20 cellular contexts compared by ENCODE assay signal in the genomic region with DNA sequence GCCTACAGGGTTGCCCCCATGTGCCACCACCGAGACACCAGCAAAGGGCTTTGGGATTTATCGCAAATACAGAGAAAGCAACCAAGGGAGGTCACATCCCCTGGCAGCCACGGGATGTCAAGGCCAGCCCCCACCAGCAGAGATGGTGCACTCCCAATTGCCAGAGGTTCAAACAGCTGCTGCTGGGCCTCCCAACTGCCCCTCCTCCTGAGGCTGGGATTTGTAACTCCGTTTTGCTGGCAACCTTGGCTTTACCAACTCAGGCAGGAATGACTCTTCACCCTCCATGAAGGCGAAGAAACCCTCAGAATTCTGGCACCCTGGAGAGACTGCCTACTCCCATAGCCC. TPM values are rescaled to one million over a fixed set of nuclear protein-coding genes. Genes with fewer than 3 reads are reported as not detected.
DNase-seq lines count a peak whose midpoint lies in the region; ATAC-seq, FAIRE-seq and TF ChIP-seq lines count a peak whose summit lies in the region.
"Had no signal": no experiment of that assay in that cellular context is flagged by ENCODE, and none has a peak within 500 bp of the region (broad histone marks: within the 10 kb centered on the region; RNA-seq: fewer than 3 reads in every experiment).

No MANE protein-coding gene starts in this region.

- H3K36me3 Mint-ChIP-seq in mesothelial cell of epicardium, result no peaks in the 10 kb centered on the region
- H3K36me3 Mint-ChIP-seq in natural killer cell treated with Interleukin-12 subunit alpha and Interleukin-12 subunit beta and Interleukin-15 and Interleukin-18, amount 100 ng/mL, for 72 hours, result no peaks in the 10 kb centered on the region
- H3K36me3 Mint-ChIP-seq: CD8-positive, alpha-beta T cell had no signal

- no peak overlapping the region for H3K23ac ChIP-seq in IMR-90 (ENCODE audit: low read depth, low read length)

- H3K9me3 ChIP-seq in IMR-90 (ENCODE audit: control insufficient read depth, insufficient read depth, low read length), result no peaks in the 10 kb centered on the region
- no peaks in the 10 kb centered on the region for H3K9me3 ChIP-seq in adrenal gland (replicated peaks in 1 of 3)
- no peaks in the 10 kb centered on the region for H3K9me3 ChIP-seq in HepG2 (ENCODE audit: low read length)
- no peaks in the 10 kb centered on the region for H3K9me3 ChIP-seq in spleen
- H3K9me3 ChIP-seq: BLaER1 treated with 17β-estradiol and CSF1 and Interleukin-3, amounts not matched to agents 10 nM and 100 nM had no signal

- no peaks in the 10 kb centered on the region for H3K27me3 ChIP-seq in IMR-90 (ENCODE audit: control insufficient read depth, insufficient read depth, low read length)
- H3K27me3 ChIP-seq in adrenal gland, result no peaks in the 10 kb centered on the region
- no peaks in the 10 kb centered on the region for H3K27me3 ChIP-seq in HepG2 (ENCODE audit: control insufficient read depth in 1 of 2, insufficient read depth in 2 of 2, low read length in 2 of 2)
- H3K27me3 ChIP-seq in spleen (replicated peaks in 1 of 7), result peaks cover 0 to 5% (median 0%) of the 10 kb centered on the region in 7 donors
- H3K27me3 ChIP-seq: BLaER1 treated with 17β-estradiol and CSF1 and Interleukin-3, amounts not matched to agents 10 nM and 100 nM had no signal

- in situ Hi-C loops in IMR-90 (cut with MboI; ENCODE audit: low sequenced_read_pairs), result no loop called here
- in situ Hi-C loops in HepG2 (cut with HindIII; ENCODE audit: extremely low pct_ligation_motif_present, low pct_unique_long_range_greater_than_20kb), result no loop called here

- H3K27ac ChIP-seq in IMR-90 (ENCODE audit: insufficient read depth, low read length), result no peak overlapping the region
- H3K27ac ChIP-seq in adrenal gland, result peak overlapping the region in 2 of 5 donors; percentile 42 to 50
- peak overlapping the region; percentile 59 for H3K27ac ChIP-seq in HepG2 (ENCODE audit: extremely low read length, insufficient read depth, low read length)
- H3K27ac ChIP-seq in spleen, result no peak overlapping the region
- H3K27ac ChIP-seq: BLaER1 treated with 17β-estradiol and CSF1 and Interleukin-3, amounts not matched to agents 10 nM and 100 nM; KMS-11 had no signal

- H3K4me1 ChIP-seq in IMR-90 (ENCODE audit: control insufficient read depth, insufficient read depth, low read length), result 0 out of 2 replicates have a peak, but pooled peaks cover 2% of the 10 kb centered on the region
- H3K4me1 ChIP-seq in adrenal gland (replicated peaks in 1 of 2), result peaks cover 16 to 21% of the 10 kb centered on the region in 2 donors
- peaks cover 52% of the 10 kb centered on the region for H3K4me1 ChIP-seq in HepG2 (ENCODE audit: insufficient read depth, low read length)
- H3K4me1 ChIP-seq in spleen, result peaks cover 5 to 36% (median 21%) of the 10 kb centered on the region in 6 donors

- H3K18ac ChIP-seq in IMR-90 (ENCODE audit: low read depth, low read length), result no peak overlapping the region

- peak overlapping the region; percentile 9 for H2AK9ac ChIP-seq in IMR-90 (replicated peaks; ENCODE audit: low read depth, low read length, poor library complexity)

- dilution Hi-C loops in IMR-90 (cut with HindIII; ENCODE audit: low sequenced_read_pairs, unreplicated experiment), result no loop called here

- H3K27ac Mint-ChIP-seq in mesothelial cell of epicardium, result no peak overlapping the region
- H3K27ac Mint-ChIP-seq in natural killer cell treated with Interleukin-12 subunit alpha and Interleukin-12 subunit beta and Interleukin-15 and Interleukin-18, amount 100 ng/mL, for 72 hours, result no peak overlapping the region
- H3K27ac Mint-ChIP-seq: CD8-positive, alpha-beta T cell; GM23338 had no signal

- no peak overlapping the region for H3K56ac ChIP-seq in IMR-90 (ENCODE audit: extremely low read depth, insufficient read depth, low read length)

- no peak overlapping the region for H2AK5ac ChIP-seq in IMR-90 (ENCODE audit: low read depth, low read length)

- TF ChIP-seq RAD21 in IMR-90 (IDR thresholded peaks at IDR 0.05; ENCODE audit: low read length) (no peak), HepG2 (CRISPR knock-in tag; IDR thresholded peaks at IDR 0.05) (no peak)

- H2BK20ac ChIP-seq in IMR-90 (ENCODE audit: low read depth, low read length), result no peak overlapping the region

- H2BK120ac ChIP-seq in IMR-90 (ENCODE audit: low read depth, low read length), result no peak overlapping the region

- no peak for DNase-seq in IMR-90
- DNase-seq in adrenal gland, result peak in 4 of 7 donors; percentile 56 to 70 (median 61)
- no peak for DNase-seq in HepG2 (ENCODE audit: low spot score)
- peak; percentile 66 for DNase-seq in spleen
- DNase-seq in mesothelial cell of epicardium (ENCODE audit: low spot score in 2 of 2, unreplicated experiment in 2 of 2), result no peak
- DNase-seq in natural killer cell treated with Interleukin-12 subunit alpha and Interleukin-12 subunit beta and Interleukin-15 and Interleukin-18, amount 100 ng/mL, for 72 hours (ENCODE audit: low spot score), result no peak
- no peak for DNase-seq in amygdala (lab: John Stamatoyannopoulos, UW)
- DNase-seq: CD8-positive, alpha-beta T cell; DMS153; DMS79; GDM1 had no signal

- no peak for ATAC-seq in IMR-90 (ENCODE audit: low read depth)
- ATAC-seq in HepG2, result peak; percentile 54
- no peak for ATAC-seq in natural killer cell treated with Interleukin-12 subunit alpha and Interleukin-12 subunit beta and Interleukin-15 and Interleukin-18, amount 100 ng/mL, for 72 hours
- ATAC-seq: CD8-positive, alpha-beta T cell had no signal

- no peaks in the 10 kb centered on the region for H3K9me1 ChIP-seq in IMR-90 (ENCODE audit: insufficient read depth, low read length)

- BruUV-seq in IMR-90 (replicated peaks; lab: Mats Ljungman, UMichigan), result no TSS peak
- BruUV-seq in HepG2 (replicated peaks; lab: Mats Ljungman, UMichigan), result no TSS peak

- no peaks in the 10 kb centered on the region for H3K27me3 Mint-ChIP-seq in mesothelial cell of epicardium (ENCODE audit: low read depth)
- no peaks in the 10 kb centered on the region for H3K27me3 Mint-ChIP-seq in natural killer cell treated with Interleukin-12 subunit alpha and Interleukin-12 subunit beta and Interleukin-15 and Interleukin-18, amount 100 ng/mL, for 72 hours
- H3K27me3 Mint-ChIP-seq: B cell had no signal

- H4K91ac ChIP-seq in IMR-90 (ENCODE audit: insufficient read depth, low read depth, low read length), result no peak overlapping the region

- no peak overlapping the region for H4K5ac ChIP-seq in IMR-90 (ENCODE audit: low read depth, low read length)

- TF ChIP-seq POLR2A in IMR-90 (IDR thresholded peaks at IDR 0.05; ENCODE audit: low read depth, low read length) (no peak), adrenal gland (IDR thresholded peaks at IDR 0.05) (no peak), HepG2 (IDR thresholded peaks at IDR 0.05; ENCODE audit: insufficient read depth in 1 of 2, low read depth in 2 of 2, low read length in 2 of 2) (no peak), spleen (IDR thresholded peaks at IDR 0.05) (no peak)

- H3K4me3 Mint-ChIP-seq in mesothelial cell of epicardium, result no peak overlapping the region
- no peak overlapping the region for H3K4me3 Mint-ChIP-seq in natural killer cell treated with Interleukin-12 subunit alpha and Interleukin-12 subunit beta and Interleukin-15 and Interleukin-18, amount 100 ng/mL, for 72 hours
- H3K4me3 Mint-ChIP-seq: B cell; CD8-positive, alpha-beta T cell; GM23338 had no signal

- no peak overlapping the region for H3K4me3 ChIP-seq in IMR-90 (ENCODE audit: insufficient read depth, low read depth, low read length)
- no peak overlapping the region for H3K4me3 ChIP-seq in adrenal gland
- no peak overlapping the region for H3K4me3 ChIP-seq in HepG2 (replicated peaks in 1 of 3; ENCODE audit: insufficient read depth in 1 of 3, low read depth in 2 of 3, low read length in 3 of 3)
- no peak overlapping the region for H3K4me3 ChIP-seq in spleen
- H3K4me3 ChIP-seq: BLaER1 treated with 17β-estradiol and CSF1 and Interleukin-3, amounts not matched to agents 10 nM and 100 nM; GM23338 had no signal

- no peak overlapping the region for H3K4me2 ChIP-seq in IMR-90 (ENCODE audit: low read depth, low read length)
- peak overlapping the region; percentile 38 for H3K4me2 ChIP-seq in HepG2 (ENCODE audit: low read depth, low read length)
- H3K4me2 ChIP-seq: GM23338, KMS-11 had no signal

- no peak overlapping the region for H3K9ac ChIP-seq in IMR-90 (ENCODE audit: low read depth, low read length)
- H3K9ac ChIP-seq in HepG2 (ENCODE audit: insufficient read depth, low read depth, low read length), result 0 out of 2 replicates have a peak overlapping the region, but pooled peaks have one; percentile 6
- H3K9ac ChIP-seq: BLaER1 treated with 17β-estradiol and CSF1 and Interleukin-3, amounts not matched to agents 10 nM and 100 nM; KMS-11 had no signal

- no peaks in the 10 kb centered on the region for H4K20me1 ChIP-seq in IMR-90 (ENCODE audit: insufficient read depth, low read length)
- no peaks in the 10 kb centered on the region for H4K20me1 ChIP-seq in HepG2 (ENCODE audit: insufficient read depth, low read length)

- no peak overlapping the region for H2BK15ac ChIP-seq in IMR-90 (ENCODE audit: low read depth, low read length)

- H2AFZ ChIP-seq in IMR-90 (replicated peaks; ENCODE audit: low read length, poor library complexity) (no peak overlapping the region), HepG2 (ENCODE audit: low read length) (no peak overlapping the region)
- H2AFZ ChIP-seq: GM23338 had no signal

- TF ChIP-seq CTCF in IMR-90 (conservative IDR thresholded peaks at IDR 0.05; ENCODE audit: low read depth, low read length), result no peak
- no peak for TF ChIP-seq CTCF in adrenal gland (IDR thresholded peaks at IDR 0.05)
- TF ChIP-seq CTCF in HepG2 (CRISPR knock-in tag; IDR thresholded peaks at IDR 0.05), result no peak
- TF ChIP-seq CTCF in spleen (IDR thresholded peaks at IDR 0.05 in 8 of 11, conservative IDR thresholded peaks at IDR 0.05 in 3 of 11), result no peak
- TF ChIP-seq CTCF in mesothelial cell of epicardium (IDR thresholded peaks at IDR 0.05; ENCODE audit: unreplicated experiment), result no peak

- no peak for FAIRE-seq in HepG2 (lab: Jason Lieb, UNC)
- FAIRE-seq: GM12892, H54, HTR-8/SVneo had no signal

- H3K79me1 ChIP-seq in IMR-90 (ENCODE audit: low read depth in 1 of 2, low read length in 2 of 2), result no peaks in the 10 kb centered on the region

- CTCF ChIA-PET in IMR-90 (lab: Yijun Ruan, JAX) (no interaction called here), HepG2 (lab: Yijun Ruan, JAX; ENCODE audit: low intra/inter-chr PET ratio, low total read pairs) (no interaction called here)

- WGBS in IMR-90 (ENCODE audit: extremely low coverage in 2 of 2, insufficient read length in 1 of 2), 2 experiments, result 64% methylated on average over 2 of the region's 5 CpGs; no CpG with 5 or more reads in 1 of the 2 experiments
- WGBS in adrenal gland, 4 donors, result 28 to 41% (median 36%) methylated on average over 4 to 5 of the region's 5 CpGs
- whole genome bisulfite sequencing in HepG2 (ENCODE audit: low lambda C conversion rate), result 60% methylated on average over 4 of the region's 5 CpGs
- 72 to 86% (median 79%) methylated on average over 3 to 5 of the region's 5 CpGs for WGBS in spleen, 5 donors

- H3K14ac ChIP-seq in IMR-90 (replicated peaks; ENCODE audit: low read depth, low read length), result no peak overlapping the region

- H2BK5ac ChIP-seq in IMR-90 (ENCODE audit: low read depth, low read length, poor library complexity, severe bottlenecking), result no peak overlapping the region

- H3K36me3 ChIP-seq in IMR-90 (ENCODE audit: control insufficient read depth, insufficient read depth, low read length) (no peaks in the 10 kb centered on the region), adrenal gland (replicated peaks in 1 of 2) (no peaks in the 10 kb centered on the region), HepG2 (replicated peaks in 1 of 2; ENCODE audit: control insufficient read depth in 1 of 2, insufficient read depth in 2 of 2, low read length in 2 of 2) (peaks cover 0 to 7% of the 10 kb centered on the region in 2 experiments; a peak in 1 of 5 replicates), spleen (peaks cover 0 to 7% (median 0%) of the 10 kb centered on the region in 6 donors)

- H3K4me1 Mint-ChIP-seq in mesothelial cell of epicardium, result no peaks in the 10 kb centered on the region
- H3K4me1 Mint-ChIP-seq in natural killer cell treated with Interleukin-12 subunit alpha and Interleukin-12 subunit beta and Interleukin-15 and Interleukin-18, amount 100 ng/mL, for 72 hours (ENCODE audit: low read depth in 2 of 2), result peaks cover 8% of the 10 kb centered on the region in 2 donors

- POLR2A ChIA-PET in IMR-90 (lab: Charles Lee; ENCODE audit: unreplicated experiment) (interaction anchor here (0.6 kb wide), 1 partner anchor 40 kb away, joined by 3 read pairs; no protein-coding TSS in a partner anchor), HepG2 (lab: Yijun Ruan, JAX) (interaction anchor here (1.1 to 2.5 kb wide), 4 partner anchors 9 to 59 kb away, joined by 3 to 7 read pairs (median 4); partner anchors contain the start of genes ARMH1 and TMEM53)

- peaks cover under 1% of the 10 kb centered on the region for H3K79me2 ChIP-seq in HepG2 (ENCODE audit: insufficient read depth, low read length)

- TF ChIP-seq EP300 in HepG2 (IDR thresholded peaks at IDR 0.05; ENCODE audit: low read depth in 2 of 2, low read length in 2 of 2) (no peak), HepG2 (CRISPR knock-in tag; IDR thresholded peaks at IDR 0.05; ENCODE audit: borderline replicate concordance) (no peak)

- H4K8ac ChIP-seq in IMR-90 (ENCODE audit: low read depth in 2 of 2, low read length in 2 of 2), result no peak overlapping the region

- H3K4ac ChIP-seq in IMR-90 (ENCODE audit: low read depth, low read length), result no peak overlapping the region

- no peaks in the 10 kb centered on the region for H3K9me3 Mint-ChIP-seq in mesothelial cell of epicardium
- no peaks in the 10 kb centered on the region for H3K9me3 Mint-ChIP-seq in natural killer cell treated with Interleukin-12 subunit alpha and Interleukin-12 subunit beta and Interleukin-15 and Interleukin-18, amount 100 ng/mL, for 72 hours
- H3K9me3 Mint-ChIP-seq: CD8-positive, alpha-beta T cell; GM23338 had no signal

- intact Hi-C loops in IMR-90 (cut with micrococcal nuclease) (no loop called here), adrenal gland (cut with DNase I) (no loop called here), HepG2 (cut with micrococcal nuclease; ENCODE audit: unreplicated experiment) (no loop called here), spleen (cut with DNase I; ENCODE audit: low total_unique reads) (no loop called here)

RNA-seq across cellular contexts. Expression of gene TMEM53, which starts 11.6 kb away (rescaled TPM):
- 2.2 and 2.7 TPM in 2 replicates for total RNA-seq in IMR-90 (2012; rRNA removed)
- polyA plus RNA-seq in IMR-90 (2012; rRNA removed), result 6.3 and 8.1 TPM in 2 replicates
- 6.7 and 9.4 TPM in 2 replicates for polyA plus RNA-seq in IMR-90 (2012; cell fraction: cytosol; rRNA removed)
- polyA plus RNA-seq in IMR-90 (2012; cell fraction: nucleus; rRNA removed; ENCODE audit: low replicate concordance), result 3.1 and 5.5 TPM in 2 replicates
- total RNA-seq in adrenal gland, result 10 to 100 TPM in 6 of 8 donors, 1 to 10 TPM in 2; 7.2 to 47.4 (median 13.5) TPM
- 10 to 100 TPM; 10.5 to 13.5 (median 12.1) TPM for polyA plus RNA-seq in adrenal gland
- total RNA-seq in HepG2 (2016; rRNA removed; fragmentation: Illumina TruSeq; extraction: Trizol), result 12.6 and 13.8 TPM in 2 replicates
- total RNA-seq in HepG2 (2016; cell fraction: cytosol; rRNA removed; fragmentation: Illumina TruSeq; extraction: Trizol; ENCODE audit: low read depth), result 9.7 and 10.8 TPM in 2 replicates
- total RNA-seq in HepG2 (2016; cell fraction: insoluble cytoplasmic fraction; rRNA removed; fragmentation: Illumina TruSeq; extraction: Trizol), result 11.0 and 12.5 TPM in 2 replicates
- total RNA-seq in HepG2 (2016; cell fraction: membrane; rRNA removed; fragmentation: Illumina TruSeq; extraction: Trizol), result 11.8 and 17.4 TPM in 2 replicates
- total RNA-seq in HepG2 (2016; cell fraction: nucleus; rRNA removed; fragmentation: Illumina TruSeq; extraction: Trizol), result 5.8 and 7.3 TPM in 2 replicates
- polyA plus RNA-seq in HepG2 (2011; rRNA removed), result 20.2 and 22.3 TPM in 2 replicates
- polyA plus RNA-seq in HepG2 (2011; cell fraction: cytosol; rRNA removed), result 23.3 and 31.3 TPM in 2 replicates
- 16.1 and 17.2 TPM in 2 replicates for polyA plus RNA-seq in HepG2 (2011; cell fraction: nucleus; rRNA removed)
- polyA plus RNA-seq in HepG2 (2012), result 14.0 and 14.1 TPM in 2 replicates
- polyA plus RNA-seq in HepG2 (2016; cell fraction: cytosol; fragmentation: Illumina TruSeq; extraction: Trizol; ENCODE audit: low read depth), result 17.0 and 20.1 TPM in 2 replicates
- 14.9 and 21.4 TPM in 2 replicates for polyA plus RNA-seq in HepG2 (2016; cell fraction: insoluble cytoplasmic fraction; fragmentation: Illumina TruSeq; extraction: Trizol; ENCODE audit: low read depth)
- polyA plus RNA-seq in HepG2 (2016; cell fraction: membrane; fragmentation: Illumina TruSeq; extraction: Trizol; ENCODE audit: low read depth), result 17.6 and 20.4 TPM in 2 replicates
- polyA plus RNA-seq in HepG2 (2016; cell fraction: nucleus; fragmentation: Illumina TruSeq; extraction: Trizol; ENCODE audit: insufficient read depth, low read depth), result 14.6 and 19.8 TPM in 2 replicates
- polyA minus RNA-seq in HepG2 (2011; rRNA and poly(A)+ RNA removed; ENCODE audit: low replicate concordance), result 19.3 and 62.1 TPM in 2 replicates
- 18.5 and 20.3 TPM in 2 replicates for polyA minus RNA-seq in HepG2 (2011; cell fraction: cytosol; rRNA and poly(A)+ RNA removed)
- 5.9 and 6.3 TPM in 2 replicates for polyA minus RNA-seq in HepG2 (2011; cell fraction: nucleus; rRNA and poly(A)+ RNA removed)
- 1 to 10 TPM; 4.3 to 7.5 (median 5.4) TPM for total RNA-seq in spleen
- 1 to 10 TPM; 4.9 to 5.7 (median 5.5) TPM for polyA plus RNA-seq in spleen
- 8.9 to 9.9 TPM (median 9.8 TPM) in 3 replicates for total RNA-seq in mesothelial cell of epicardium
- total RNA-seq in natural killer cell treated with Interleukin-12 subunit alpha and Interleukin-12 subunit beta and Interleukin-15 and Interleukin-18, amount 100 ng/mL, for 72 hours, result 1 to 10 TPM; 2.8 to 3.8 TPM

RNA-seq across cellular contexts. Expression of gene ARMH1, which starts 11.9 kb away (rescaled TPM):
- 0.28 and 0.36 TPM in 2 replicates for total RNA-seq in IMR-90 (2012; rRNA removed)
- polyA plus RNA-seq in IMR-90 (2012; rRNA removed), result 0.72 and 1.1 TPM in 2 replicates
- polyA plus RNA-seq in IMR-90 (2012; cell fraction: cytosol; rRNA removed), result 0.33 TPM in 1 of 2 replicates, not detected in the other
- 15.3 and 21.0 TPM in 2 replicates for polyA plus RNA-seq in IMR-90 (2012; cell fraction: nucleus; rRNA removed; ENCODE audit: low replicate concordance)
- total RNA-seq in adrenal gland, result 10 to 100 TPM in 1 of 8 donors, 1 to 10 TPM in 5, under 1 TPM in 2; 0.18 to 12.4 (median 3.7) TPM
- polyA plus RNA-seq in adrenal gland, result 10 to 100 TPM in 2 of 3 donors, 1 to 10 TPM in 1; 1.8 to 76.0 (median 47.7) TPM
- total RNA-seq in HepG2 (2016; rRNA removed; fragmentation: Illumina TruSeq; extraction: Trizol), result not detected in 2 replicates
- not detected in 2 replicates for total RNA-seq in HepG2 (2016; cell fraction: cytosol; rRNA removed; fragmentation: Illumina TruSeq; extraction: Trizol; ENCODE audit: low read depth)
- 0.35 TPM in 1 of 2 replicates, not detected in the other for total RNA-seq in HepG2 (2016; cell fraction: insoluble cytoplasmic fraction; rRNA removed; fragmentation: Illumina TruSeq; extraction: Trizol)
- not detected in 2 replicates for total RNA-seq in HepG2 (2016; cell fraction: membrane; rRNA removed; fragmentation: Illumina TruSeq; extraction: Trizol)
- total RNA-seq in HepG2 (2016; cell fraction: nucleus; rRNA removed; fragmentation: Illumina TruSeq; extraction: Trizol), result not detected in 2 replicates
- 0.69 and 1.1 TPM in 2 replicates for polyA plus RNA-seq in HepG2 (2011; rRNA removed)
- 0.37 and 0.52 TPM in 2 replicates for polyA plus RNA-seq in HepG2 (2011; cell fraction: cytosol; rRNA removed)
- 5.8 and 7.5 TPM in 2 replicates for polyA plus RNA-seq in HepG2 (2011; cell fraction: nucleus; rRNA removed)
- 0.35 and 1.7 TPM in 2 replicates for polyA plus RNA-seq in HepG2 (2012)
- polyA plus RNA-seq in HepG2 (2016; cell fraction: cytosol; fragmentation: Illumina TruSeq; extraction: Trizol; ENCODE audit: low read depth), result not detected in 2 replicates
- polyA plus RNA-seq in HepG2 (2016; cell fraction: insoluble cytoplasmic fraction; fragmentation: Illumina TruSeq; extraction: Trizol; ENCODE audit: low read depth), result not detected in 2 replicates
- not detected in 2 replicates for polyA plus RNA-seq in HepG2 (2016; cell fraction: membrane; fragmentation: Illumina TruSeq; extraction: Trizol; ENCODE audit: low read depth)
- polyA plus RNA-seq in HepG2 (2016; cell fraction: nucleus; fragmentation: Illumina TruSeq; extraction: Trizol; ENCODE audit: insufficient read depth, low read depth), result not detected in 2 replicates
- polyA minus RNA-seq in HepG2 (2011; rRNA and poly(A)+ RNA removed; ENCODE audit: low replicate concordance), result 2.2 TPM in 1 of 2 replicates, not detected in the other
- not detected in 2 replicates for polyA minus RNA-seq in HepG2 (2011; cell fraction: cytosol; rRNA and poly(A)+ RNA removed)
- 1.7 TPM in 1 of 2 replicates, not detected in the other for polyA minus RNA-seq in HepG2 (2011; cell fraction: nucleus; rRNA and poly(A)+ RNA removed)
- 10 to 100 TPM; 12.2 to 24.7 (median 16.2) TPM for total RNA-seq in spleen
- polyA plus RNA-seq in spleen, result 10 to 100 TPM; 43.9 to 86.0 (median 77.4) TPM
- 14.9 to 19.1 TPM (median 17.9 TPM) in 3 replicates for total RNA-seq in mesothelial cell of epicardium
- 1 to 10 TPM; 1.8 to 8.7 TPM for total RNA-seq in natural killer cell treated with Interleukin-12 subunit alpha and Interleukin-12 subunit beta and Interleukin-15 and Interleukin-18, amount 100 ng/mL, for 72 hours
- total RNA-seq: A172, Daoy had no signal
- polyA plus RNA-seq: GM23338 had no signal

Comparison
In these comparisons a context has a peak if more than half of its experiments do, and no peak if none do; other contexts are left out.
1. DNase-seq: peak in adrenal gland (4 of 7) and spleen (single experiment); none in IMR-90 (single experiment), HepG2 (single experiment), mesothelial cell of epicardium (0 of 2), natural killer cell treated with Interleukin-12 subunit alpha and Interleukin-12 subunit beta and Interleukin-15 and Interleukin-18, amount 100 ng/mL, for 72 hours (single experiment) and amygdala (0 of 56).